Comparison of ENCODE assay signal across 15 cellular contexts in the genomic region with DNA sequence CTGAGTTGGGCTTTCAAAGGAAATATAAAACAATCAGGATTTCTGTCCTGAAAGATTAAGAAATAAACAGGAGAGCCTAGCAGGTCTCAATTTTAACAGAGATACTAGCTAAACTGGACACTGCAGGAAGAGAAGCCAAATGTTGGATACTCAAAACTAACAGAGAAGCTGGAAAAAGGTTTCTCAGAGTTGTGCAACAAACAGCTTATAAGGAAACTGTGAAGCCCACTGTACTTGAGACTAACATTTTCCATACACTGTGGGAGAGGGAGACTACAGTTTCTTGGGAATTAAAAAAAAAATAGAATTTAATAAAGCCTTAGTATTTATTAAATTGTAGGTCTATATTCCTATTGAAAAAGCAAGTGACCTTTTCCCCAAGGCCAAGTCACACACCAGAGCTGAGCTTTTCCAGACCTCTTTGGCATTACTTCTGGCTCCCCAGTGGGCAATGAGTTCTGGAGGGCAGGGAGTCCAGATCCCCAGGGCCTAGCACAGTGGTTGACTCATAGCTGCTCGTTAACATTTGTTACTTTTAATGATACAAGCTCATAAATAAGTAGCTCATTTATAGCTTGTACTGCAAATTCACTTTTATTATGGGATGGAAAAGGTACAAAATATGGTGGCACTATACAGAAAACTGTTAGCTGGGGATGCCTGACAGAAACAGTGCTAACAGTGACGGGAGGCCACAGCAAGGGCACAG.
A peak's percentile ranks its signal among the peaks of the same experiment; 100 is the strongest.
DNase-seq lines count a peak whose midpoint lies in the region; FAIRE-seq and TF ChIP-seq lines count a peak whose summit lies in the region.
"Had no signal": no experiment of that assay in that cellular context is flagged by ENCODE, and none has a peak within 500 bp of the region (broad histone marks: within the 10 kb centered on the region; RNA-seq: fewer than 3 reads in every experiment).

No MANE protein-coding gene starts in this region.

- WGBS in tibial nerve, 2 donors, result 44 to 48% methylated on average over 2 of the region's 2 CpGs

- no peaks in the 10 kb centered on the region for H3K27me3 ChIP-seq in BJ (ENCODE audit: control insufficient read depth, insufficient read depth, low read length)
- H3K27me3 ChIP-seq in rectal smooth muscle tissue (ENCODE audit: control insufficient read depth, insufficient read depth, low read length), result no peaks in the 10 kb centered on the region
- H3K27me3 ChIP-seq in tibial nerve, result no peaks in the 10 kb centered on the region
- no peaks in the 10 kb centered on the region for H3K27me3 ChIP-seq in H7 (ENCODE audit: control insufficient read depth, insufficient read depth, low read length)
- H3K27me3 ChIP-seq in breast epithelium, result no peaks in the 10 kb centered on the region
- H3K27me3 ChIP-seq: SJCRH30 had no signal

- CTCF ChIA-PET in BJ (lab: Yijun Ruan, JAX), result interaction anchor here (0.7 kb wide), 1 partner anchor 13 kb away, joined by 3 read pairs; no protein-coding TSS in a partner anchor

- no peak for TF ChIP-seq POLR2A in tibial nerve (IDR thresholded peaks at IDR 0.05)
- TF ChIP-seq POLR2A in breast epithelium (IDR thresholded peaks at IDR 0.05), result no peak

- peak overlapping the region; percentile 71 for H3K27ac ChIP-seq in rectal smooth muscle tissue (ENCODE audit: low read depth, low read length)
- H3K27ac ChIP-seq in tibial nerve, result peak overlapping the region in 2 of 4 donors; percentile 12 to 63
- H3K27ac ChIP-seq in breast epithelium, result no peak overlapping the region
- H3K27ac ChIP-seq: HL-60, lower lobe of right lung, SJCRH30 had no signal

- DNase-seq in BJ (ENCODE audit: low read depth), result peak; percentile 19
- DNase-seq in OCI-M1 (lab: John Stamatoyannopoulos, UW), result peak; percentile 36
- peak; percentile 82 for DNase-seq in fibroblast of villous mesenchyme (ENCODE audit: low read depth)
- no peak for DNase-seq in tibial nerve (ENCODE audit: low spot score in 2 of 2)
- no peak for DNase-seq in H7
- DNase-seq in D721Med (ENCODE audit: insufficient read length, low spot score), result no peak
- DNase-seq in breast epithelium (ENCODE audit: low spot score in 2 of 2), result no peak
- DNase-seq: activated CD4-positive, CD25-positive, alpha-beta regulatory T cell treated with anti-CD3 and anti-CD28 coated beads, Interleukin-2, amount 50 U/mL, for 72 hours; caudate nucleus; lower lobe of right lung; NCI-H1092; NCI-H526; SJCRH30 had no signal

- no peak overlapping the region for H3K9ac ChIP-seq in rectal smooth muscle tissue (ENCODE audit: low read length)

- no peak for FAIRE-seq in D721Med (lab: Jason Lieb, UNC)

- H3K4me1 ChIP-seq in rectal smooth muscle tissue (ENCODE audit: control insufficient read depth, insufficient read depth, low read length) (peaks cover 21% of the 10 kb centered on the region), tibial nerve (peaks cover 0 to 34% (median 0%) of the 10 kb centered on the region in 4 donors), breast epithelium (no peaks in the 10 kb centered on the region)
- H3K4me1 ChIP-seq: SJCRH30 had no signal

- TF ChIP-seq CTCF in BJ (IDR thresholded peaks at IDR 0.05; ENCODE audit: insufficient read depth, low read depth, low read length) (no peak), fibroblast of villous mesenchyme (IDR thresholded peaks at IDR 0.05; ENCODE audit: insufficient read depth, low read depth, low read length) (no peak), tibial nerve (IDR thresholded peaks at IDR 0.05) (no peak), D721Med (IDR thresholded peaks at IDR 0.05; ENCODE audit: insufficient read depth, missing control alignments) (no peak), breast epithelium (IDR thresholded peaks at IDR 0.05) (no peak)

- POLR2A ChIA-PET in BJ (lab: Charles Lee), result no interaction called here

- H3K36me3 ChIP-seq in BJ (ENCODE audit: control insufficient read depth, insufficient read depth, low read length) (no peaks in the 10 kb centered on the region), rectal smooth muscle tissue (ENCODE audit: control insufficient read depth, insufficient read depth, low read length) (no peaks in the 10 kb centered on the region), tibial nerve (peaks cover 0 to 7% (median 0%) of the 10 kb centered on the region in 3 donors), H7 (replicated peaks; ENCODE audit: control insufficient read depth, insufficient read depth, low read length) (no peaks in the 10 kb centered on the region), breast epithelium (no peaks in the 10 kb centered on the region)

- no peak overlapping the region for H3K4me3 ChIP-seq in BJ (ENCODE audit: low read depth, low read length)
- H3K4me3 ChIP-seq in fibroblast of villous mesenchyme (ENCODE audit: low read depth, low read length), result no peak overlapping the region
- no peak overlapping the region for H3K4me3 ChIP-seq in rectal smooth muscle tissue (ENCODE audit: low read length)
- no peak overlapping the region for H3K4me3 ChIP-seq in tibial nerve
- no peak overlapping the region for H3K4me3 ChIP-seq in H7 (ENCODE audit: insufficient read depth, low read depth, low read length)
- no peak overlapping the region for H3K4me3 ChIP-seq in breast epithelium
- H3K4me3 ChIP-seq: lower lobe of right lung, SJCRH30 had no signal

- H3K9me3 ChIP-seq in tibial nerve (no peaks in the 10 kb centered on the region), breast epithelium (no peaks in the 10 kb centered on the region)
- H3K9me3 ChIP-seq: lower lobe of right lung, SJCRH30 had no signal

- TF ChIP-seq EP300 in tibial nerve (IDR thresholded peaks at IDR 0.05), result no peak

- intact Hi-C loops in breast epithelium (cut with DNase I; ENCODE audit: low total_unique reads), result no loop called here

Comparison
In these comparisons a context has a peak if more than half of its experiments do, and no peak if none do; other contexts are left out.
1. DNase-seq: peak in BJ (single experiment), OCI-M1 (single experiment) and fibroblast of villous mesenchyme (single experiment); none in tibial nerve (0 of 2), H7 (single experiment), D721Med (single experiment) and breast epithelium (0 of 2).